In the genomic region with DNA sequence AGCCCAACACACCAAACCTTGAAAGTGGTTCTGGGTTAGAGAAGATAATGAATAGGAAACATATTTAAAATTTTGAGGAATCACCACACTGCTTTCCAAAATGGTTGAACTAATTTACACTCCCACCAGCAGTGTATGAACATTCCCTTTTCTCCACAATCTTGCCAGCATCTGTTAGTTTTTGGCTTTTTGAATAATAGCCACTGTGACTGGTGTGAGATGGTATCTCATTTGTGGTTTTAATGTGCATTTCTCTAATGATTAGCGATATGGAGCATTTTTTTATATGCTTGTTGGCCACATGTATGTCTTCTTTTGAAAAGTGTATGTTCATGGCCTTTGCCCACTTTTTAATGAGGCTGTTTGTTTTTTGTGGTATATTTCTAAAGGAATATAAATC, we compare ENCODE assay signal across 22 cellular contexts.
DNase-seq lines count a peak whose midpoint lies in the region; ATAC-seq lines count a peak whose summit lies in the region.
"Had no signal": no experiment of that assay in that cellular context is flagged by ENCODE, and none has a peak within 500 bp of the region (broad histone marks: within the 10 kb centered on the region; RNA-seq: fewer than 3 reads in every experiment).

No MANE protein-coding gene starts in this region.

- CTCF ChIA-PET in activated naive CD4-positive, alpha-beta T cell treated with anti-CD3 and anti-CD28 coated beads, Interleukin-2, amount 10 ng/mL, durations not matched to agents 7 days and 5 days (lab: Charles Lee): no interaction called here
- CTCF ChIA-PET in activated naive CD4-positive, alpha-beta T cell treated with anti-CD3 and anti-CD28 coated beads for 36 hours (lab: Charles Lee): no interaction called here

- DNase-seq in activated naive CD4-positive, alpha-beta T cell treated with anti-CD3 and anti-CD28 coated beads, Interleukin-2, amount 10 ng/mL, durations not matched to agents 7 days and 5 days: no peak
- no peak for DNase-seq in activated naive CD4-positive, alpha-beta T cell treated with anti-CD3 and anti-CD28 coated beads for 36 hours
- peak; percentile 25 for DNase-seq in astrocyte of the hippocampus (ENCODE audit: low read depth, low spot score)
- no peak for DNase-seq in natural killer cell treated with Interleukin-12 subunit alpha and Interleukin-12 subunit beta and Interleukin-15 and Interleukin-18, amount 100 ng/mL, for 72 hours (ENCODE audit: low spot score)
- DNase-seq in activated CD8-positive, alpha-beta memory T cell treated with anti-CD3 and anti-CD28 coated beads, Interleukin-2, amount 50 U/mL, for 4 hours: no peak
- DNase-seq in NCI-H1436 (lab: John Stamatoyannopoulos, UW): no peak
- no peak for DNase-seq in NCI-H187 treated with DMSO at 0.1 percent for 48 hours (lab: John Stamatoyannopoulos, UW)
- DNase-seq: AML-193, Caco-2, DMS153, MV-4-11, NCI-H1417 treated with DMSO at 0.1 percent for 48 hours, NCI-H2029 treated with DMSO at 0.1 percent for 48 hours, NCI-H510A treated with DMSO at 0.1 percent for 48 hours had no signal

- H3K27ac Mint-ChIP-seq in activated naive CD4-positive, alpha-beta T cell treated with anti-CD3 and anti-CD28 coated beads, Interleukin-2, amount 10 ng/mL, durations not matched to agents 7 days and 5 days: peak overlapping the region; percentile 79
- no peak overlapping the region for H3K27ac Mint-ChIP-seq in activated naive CD4-positive, alpha-beta T cell treated with anti-CD3 and anti-CD28 coated beads for 36 hours
- peak overlapping the region; percentile 54 to 65 for H3K27ac Mint-ChIP-seq in natural killer cell treated with Interleukin-12 subunit alpha and Interleukin-12 subunit beta and Interleukin-15 and Interleukin-18, amount 100 ng/mL, for 72 hours
- H3K27ac Mint-ChIP-seq: CD14-positive monocyte, GM23338 had no signal

- H3K27me3 Mint-ChIP-seq in activated naive CD4-positive, alpha-beta T cell treated with anti-CD3 and anti-CD28 coated beads, Interleukin-2, amount 10 ng/mL, durations not matched to agents 7 days and 5 days: no peaks in the 10 kb centered on the region
- no peaks in the 10 kb centered on the region for H3K27me3 Mint-ChIP-seq in activated naive CD4-positive, alpha-beta T cell treated with anti-CD3 and anti-CD28 coated beads for 36 hours (ENCODE audit: low read depth)
- H3K27me3 Mint-ChIP-seq in natural killer cell treated with Interleukin-12 subunit alpha and Interleukin-12 subunit beta and Interleukin-15 and Interleukin-18, amount 100 ng/mL, for 72 hours: no peaks in the 10 kb centered on the region

- ATAC-seq in natural killer cell treated with Interleukin-12 subunit alpha and Interleukin-12 subunit beta and Interleukin-15 and Interleukin-18, amount 100 ng/mL, for 72 hours: no peak
- ATAC-seq: A549, GM23338, HCT116, Right ventricle myocardium inferior had no signal

- H3K36me3 ChIP-seq in KOPT-K1 (ENCODE audit: insufficient read depth, low read length): no peaks in the 10 kb centered on the region

- peaks cover 45% of the 10 kb centered on the region for H3K4me1 Mint-ChIP-seq in activated naive CD4-positive, alpha-beta T cell treated with anti-CD3 and anti-CD28 coated beads, Interleukin-2, amount 10 ng/mL, durations not matched to agents 7 days and 5 days
- H3K4me1 Mint-ChIP-seq in activated naive CD4-positive, alpha-beta T cell treated with anti-CD3 and anti-CD28 coated beads for 36 hours (ENCODE audit: low read depth): peaks cover 17% of the 10 kb centered on the region
- H3K4me1 Mint-ChIP-seq in natural killer cell treated with Interleukin-12 subunit alpha and Interleukin-12 subunit beta and Interleukin-15 and Interleukin-18, amount 100 ng/mL, for 72 hours (ENCODE audit: low read depth in 2 of 2): peaks cover 25 to 31% of the 10 kb centered on the region in 2 donors
- H3K4me1 Mint-ChIP-seq: CD14-positive monocyte, GM23338 had no signal

- H3K4me3 Mint-ChIP-seq in activated naive CD4-positive, alpha-beta T cell treated with anti-CD3 and anti-CD28 coated beads, Interleukin-2, amount 10 ng/mL, durations not matched to agents 7 days and 5 days: no peak overlapping the region
- H3K4me3 Mint-ChIP-seq in activated naive CD4-positive, alpha-beta T cell treated with anti-CD3 and anti-CD28 coated beads for 36 hours: no peak overlapping the region
- H3K4me3 Mint-ChIP-seq in natural killer cell treated with Interleukin-12 subunit alpha and Interleukin-12 subunit beta and Interleukin-15 and Interleukin-18, amount 100 ng/mL, for 72 hours: peak overlapping the region; percentile 9
- H3K4me3 Mint-ChIP-seq: CD14-positive monocyte, GM23338 had no signal

- peak overlapping the region; percentile 49 for H3K27ac ChIP-seq in KOPT-K1 (ENCODE audit: low read depth, low read length, poor library complexity, severe bottlenecking)
- H3K27ac ChIP-seq: A549, HL-60, SK-N-MC had no signal

- H3K9me3 Mint-ChIP-seq in activated naive CD4-positive, alpha-beta T cell treated with anti-CD3 and anti-CD28 coated beads, Interleukin-2, amount 10 ng/mL, durations not matched to agents 7 days and 5 days: peaks cover 27% of the 10 kb centered on the region
- H3K9me3 Mint-ChIP-seq in activated naive CD4-positive, alpha-beta T cell treated with anti-CD3 and anti-CD28 coated beads for 36 hours: peaks cover 13% of the 10 kb centered on the region
- peaks cover 3% of the 10 kb centered on the region for H3K9me3 Mint-ChIP-seq in natural killer cell treated with Interleukin-12 subunit alpha and Interleukin-12 subunit beta and Interleukin-15 and Interleukin-18, amount 100 ng/mL, for 72 hours

- H3K36me3 Mint-ChIP-seq in activated naive CD4-positive, alpha-beta T cell treated with anti-CD3 and anti-CD28 coated beads, Interleukin-2, amount 10 ng/mL, durations not matched to agents 7 days and 5 days: peaks cover 20% of the 10 kb centered on the region
- peaks cover 2% of the 10 kb centered on the region for H3K36me3 Mint-ChIP-seq in activated naive CD4-positive, alpha-beta T cell treated with anti-CD3 and anti-CD28 coated beads for 36 hours (ENCODE audit: low read depth)
- peaks cover 6% of the 10 kb centered on the region for H3K36me3 Mint-ChIP-seq in natural killer cell treated with Interleukin-12 subunit alpha and Interleukin-12 subunit beta and Interleukin-15 and Interleukin-18, amount 100 ng/mL, for 72 hours
- H3K36me3 Mint-ChIP-seq: CD14-positive monocyte had no signal

- intact Hi-C loops in activated naive CD4-positive, alpha-beta T cell treated with anti-CD3 and anti-CD28 coated beads for 36 hours (cut with micrococcal nuclease): loop anchor here (2.0 kb wide), 1 partner anchor 305 kb away; a partner anchor contains a TSS

- H3K9me3 ChIP-seq in KOPT-K1 (ENCODE audit: insufficient read depth, low read length, poor library complexity, severe bottlenecking): peaks cover 22% of the 10 kb centered on the region
- H3K9me3 ChIP-seq: Caco-2 had no signal
